Comparison of ENCODE assay signal across 17 cellular contexts in genomic region chrX:34521563-34521962, GRCh38.
DNase-seq lines count a peak whose midpoint lies in the region; ATAC-seq and TF ChIP-seq lines count a peak whose summit lies in the region.
"Had no signal": no experiment of that assay in that cellular context is flagged by ENCODE, and none has a peak within 500 bp of the region (broad histone marks: within the 10 kb centered on the region; RNA-seq: fewer than 3 reads in every experiment).

No MANE protein-coding gene starts in this region.

- peak; percentile 37; the same call in 1 of the 2 replicates for TF ChIP-seq CTCF in VCaP (conservative IDR thresholded peaks at IDR 0.05)

- no peak overlapping the region for H3K27ac ChIP-seq in VCaP
- H3K27ac ChIP-seq: gastroesophageal sphincter had no signal

- DNase-seq in AG20443 (ENCODE audit: low spot score): peak; percentile 5
- DNase-seq in HS-27A (ENCODE audit: low read depth): peak; percentile 0
- DNase-seq in iPS DF 4.7 (ENCODE audit: extremely low read depth, low spot score): peak; percentile 16
- DNase-seq in NCI-H748 (lab: John Stamatoyannopoulos, UW; ENCODE audit: unreplicated experiment): no peak
- no peak for DNase-seq in central memory CD4-positive, alpha-beta T cell
- no peak for DNase-seq in RPMI8226
- DNase-seq: activated T-cell treated with anti-CD3 and anti-CD28 coated beads, Interleukin-2, amount 50 U/mL, for 24 hours; C1 segment of cervical spinal cord; KG1; left colon; naive thymus-derived CD4-positive, alpha-beta T cell; NCI-H187; NK-92 treated with Interleukin-12 subunit alpha and Interleukin-12 subunit beta, amount 100 ng/mL, for 24 hours had no signal

- no peak for ATAC-seq in activated CD4-positive, CD25-positive, alpha-beta regulatory T cell treated with anti-CD3 and anti-CD28 coated beads, Interleukin-2, amount 50 U/mL, for 24 hours
- ATAC-seq: gastroesophageal sphincter; left colon; naive thymus-derived CD4-positive, alpha-beta T cell; sciatic nerve had no signal

Comparison
In these comparisons a context has a peak if more than half of its experiments do, and no peak if none do; other contexts are left out.
1. DNase-seq: peak in AG20443 (single experiment), HS-27A (single experiment) and iPS DF 4.7 (single experiment); none in NCI-H748 (single experiment), central memory CD4-positive, alpha-beta T cell (single experiment) and RPMI8226 (single experiment).